In genomic region chr6:123352705-123353104, GRCh38 we compare ENCODE assay signal across 27 cellular contexts.
"Had no signal": no experiment of that assay in that cellular context is flagged by ENCODE, and none has a peak within 500 bp of the region (broad histone marks: within the 10 kb centered on the region; RNA-seq: fewer than 3 reads in every experiment).

No MANE protein-coding gene starts in this region.

- H3K9me3 Mint-ChIP-seq: natural killer cell treated with Interleukin-12 subunit alpha and Interleukin-12 subunit beta and Interleukin-15 and Interleukin-18, amount 100 ng/mL, for 72 hours; nephron progenitor cell; neural crest cell; stimulated activated naive B cell treated with anti-CD40 and anti-IgM and Interleukin-4, amounts not matched to agents 10 μg/mL and 1 μg/mL and 100 μg/mL, for 72 hours; stimulated activated naive CD8-positive, alpha-beta T cell treated with anti-CD3 and anti-CD28 coated beads, Interleukin-15, Interleukin-2, amounts not matched to agents 100 ng/mL and 50 ng/mL, for 24 hours had no signal

- H3K36me3 Mint-ChIP-seq: natural killer cell treated with Interleukin-12 subunit alpha and Interleukin-12 subunit beta and Interleukin-15 and Interleukin-18, amount 100 ng/mL, for 72 hours; stimulated activated effector memory CD8-positive, alpha-beta T cell treated with anti-CD3 and anti-CD28 coated beads, Interleukin-12 subunit alpha, Interleukin-12 subunit beta, amount 100 ng/mL, for 72 hours; stimulated activated naive B cell treated with anti-CD40 and anti-IgM and Interleukin-4, amounts not matched to agents 10 μg/mL and 1 μg/mL and 100 μg/mL, for 72 hours had no signal

- DNase-seq: nephron progenitor cell; nucleus accumbens; pancreas; retina; right cardiac atrium; right lobe of liver; sigmoid colon; small intestine; stimulated activated CD4-positive, alpha-beta T cell treated with anti-CD3 and anti-CD28 coated beads, Interleukin-15, amount 100 ng/mL, for 24 hours; stimulated activated CD4-positive, alpha-beta T cell treated with anti-CD3 and anti-CD28 coated beads, Interleukin-2, amount 100 ng/mL, for 24 hours; stimulated activated CD4-positive, alpha-beta T cell treated with anti-CD3 and anti-CD28 coated beads, Interleukin-2, amount 100 ng/mL, for 48 hours; stimulated activated CD4-positive, alpha-beta T cell treated with anti-CD3 and anti-CD28 coated beads, Interleukin-4, amount 100 ng/mL, for 24 hours; stimulated activated naive B cell treated with anti-CD40 and anti-IgM and Interleukin-4, amounts not matched to agents 10 μg/mL and 1 μg/mL and 100 μg/mL, for 72 hours; stimulated activated naive CD4-positive, alpha-beta T cell treated with Interleukin-2 at 50 U/mL for 16 hours; stomach; thyroid gland; trophoblast cell; upper lobe of left lung had no signal

- H3K4me1 Mint-ChIP-seq: nephron progenitor cell; neural crest cell; stimulated activated effector memory CD8-positive, alpha-beta T cell treated with anti-CD3 and anti-CD28 coated beads, Interleukin-12 subunit alpha, Interleukin-12 subunit beta, amount 100 ng/mL, for 72 hours; stimulated activated naive B cell treated with anti-CD40 and anti-IgM and Interleukin-4, amounts not matched to agents 10 μg/mL and 1 μg/mL and 100 μg/mL, for 72 hours had no signal

- ATAC-seq: natural killer cell treated with Interleukin-12 subunit alpha and Interleukin-12 subunit beta and Interleukin-15 and Interleukin-18, amount 100 ng/mL, for 72 hours; pancreas; right cardiac atrium; right lobe of liver; stimulated activated effector memory CD8-positive, alpha-beta T cell treated with anti-CD3 and anti-CD28 coated beads, Interleukin-12 subunit alpha, Interleukin-12 subunit beta, amount 100 ng/mL, for 72 hours; stimulated activated naive B cell treated with anti-CD40 and anti-IgM and Interleukin-4, amounts not matched to agents 10 μg/mL and 1 μg/mL and 100 μg/mL, for 72 hours had no signal

- H3K36me3 ChIP-seq: neutrophil, pancreas, prostate gland, right lobe of liver, sigmoid colon, stomach, thoracic aorta, thyroid gland, tibial nerve, upper lobe of left lung, vagina had no signal

- H3K27me3 ChIP-seq: neutrophil, pancreas, right lobe of liver, sigmoid colon, stomach, thyroid gland, tibial nerve, upper lobe of left lung, vagina had no signal

- H3K9me3 ChIP-seq: neutrophil, pancreas, prostate gland, right lobe of liver, sigmoid colon, stomach, thoracic aorta, tibial nerve, upper lobe of left lung, vagina had no signal

- H3K4me1 ChIP-seq: pancreas, prostate gland, right lobe of liver, sigmoid colon, stomach, thyroid gland, tibial nerve, upper lobe of left lung, vagina had no signal

- H3K27ac Mint-ChIP-seq: natural killer cell treated with Interleukin-12 subunit alpha and Interleukin-12 subunit beta and Interleukin-15 and Interleukin-18, amount 100 ng/mL, for 72 hours; nephron progenitor cell; stimulated activated effector memory CD8-positive, alpha-beta T cell treated with anti-CD3 and anti-CD28 coated beads, Interleukin-12 subunit alpha, Interleukin-12 subunit beta, amount 100 ng/mL, for 72 hours; stimulated activated naive B cell treated with anti-CD40 and anti-IgM and Interleukin-4, amounts not matched to agents 10 μg/mL and 1 μg/mL and 100 μg/mL, for 72 hours; stimulated activated naive CD8-positive, alpha-beta T cell treated with anti-CD3 and anti-CD28 coated beads, Interleukin-15, Interleukin-2, amounts not matched to agents 100 ng/mL and 50 ng/mL, for 24 hours had no signal

- H3K27me3 Mint-ChIP-seq: natural killer cell treated with Interleukin-12 subunit alpha and Interleukin-12 subunit beta and Interleukin-15 and Interleukin-18, amount 100 ng/mL, for 72 hours; stimulated activated naive B cell treated with anti-CD40 and anti-IgM and Interleukin-4, amounts not matched to agents 10 μg/mL and 1 μg/mL and 100 μg/mL, for 72 hours; stimulated activated naive CD8-positive, alpha-beta T cell treated with anti-CD3 and anti-CD28 coated beads, Interleukin-15, Interleukin-2, amounts not matched to agents 100 ng/mL and 50 ng/mL, for 24 hours had no signal

- H3K4me3 ChIP-seq: pancreas, prostate gland, right lobe of liver, sigmoid colon, stomach, thoracic aorta, thyroid gland, tibial nerve, upper lobe of left lung, vagina had no signal

- H3K4me3 Mint-ChIP-seq: natural killer cell treated with Interleukin-12 subunit alpha and Interleukin-12 subunit beta and Interleukin-15 and Interleukin-18, amount 100 ng/mL, for 72 hours; nephron progenitor cell; neural crest cell; stimulated activated effector memory CD8-positive, alpha-beta T cell treated with anti-CD3 and anti-CD28 coated beads, Interleukin-12 subunit alpha, Interleukin-12 subunit beta, amount 100 ng/mL, for 72 hours; stimulated activated naive B cell treated with anti-CD40 and anti-IgM and Interleukin-4, amounts not matched to agents 10 μg/mL and 1 μg/mL and 100 μg/mL, for 72 hours; stimulated activated naive CD8-positive, alpha-beta T cell treated with anti-CD3 and anti-CD28 coated beads, Interleukin-15, Interleukin-2, amounts not matched to agents 100 ng/mL and 50 ng/mL, for 24 hours had no signal

- H3K27ac ChIP-seq: neutrophil, pancreas, prostate gland, right lobe of liver, sigmoid colon, stomach, thoracic aorta, thyroid gland, tibial nerve, upper lobe of left lung, vagina had no signal
